In the genomic region with DNA sequence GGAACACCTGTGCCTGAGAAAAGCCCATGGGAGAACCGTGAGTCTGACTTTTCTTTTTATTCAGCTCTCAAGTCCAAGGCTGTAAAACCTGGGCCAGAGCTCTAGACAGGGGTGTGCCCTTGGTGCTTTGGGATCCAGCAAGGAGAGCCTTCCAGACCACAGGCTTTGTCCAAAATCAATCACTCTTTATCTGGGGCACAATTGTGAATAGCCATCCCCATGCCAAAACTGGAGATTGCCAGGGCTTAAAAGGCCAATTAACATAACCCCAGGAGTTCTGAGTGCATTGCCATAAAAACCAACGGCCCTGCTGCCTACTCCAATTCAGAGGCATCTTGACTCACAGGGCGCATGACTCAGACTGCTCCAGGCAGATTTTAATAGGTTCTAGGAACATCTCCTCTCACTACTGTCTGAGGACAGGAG, we compare ENCODE assay signal across 10 cellular contexts.
DNase-seq lines count a peak whose midpoint lies in the region; ATAC-seq and TF ChIP-seq lines count a peak whose summit lies in the region.
"Had no signal": no experiment of that assay in that cellular context is flagged by ENCODE, and none has a peak within 500 bp of the region (broad histone marks: within the 10 kb centered on the region; RNA-seq: fewer than 3 reads in every experiment).

No MANE protein-coding gene starts in this region.

- CTCF ChIA-PET in PC-9 (lab: Charles Lee) = no interaction called here

- peaks cover 21% of the 10 kb centered on the region; the same call in 1 of the 2 replicates for H3F3A ChIP-seq in PC-9 (ENCODE audit: insufficient read depth, low read depth)

- no peaks in the 10 kb centered on the region for H4K20me1 ChIP-seq in PC-9 (ENCODE audit: insufficient read depth)

- H3K27ac ChIP-seq in right atrium auricular region (no peak overlapping the region), PC-9 (peak overlapping the region; percentile 75), thyroid gland (no peak overlapping the region)

- peak overlapping the region; percentile 60 for H3K4me2 ChIP-seq in PC-9

- WGBS in thyroid gland, 2 donors = 51 to 52% methylated on average over 3 of the region's 3 CpGs

- no peaks in the 10 kb centered on the region for H3K4me1 ChIP-seq in right atrium auricular region
- H3K4me1 ChIP-seq in PC-9 (replicated peaks; ENCODE audit: insufficient read depth) = peaks cover 24% of the 10 kb centered on the region
- peaks cover 16 to 17% of the 10 kb centered on the region in 2 donors for H3K4me1 ChIP-seq in thyroid gland

- H3K27me3 ChIP-seq in right atrium auricular region (no peaks in the 10 kb centered on the region), PC-9 (ENCODE audit: insufficient read depth, low read depth) (no peaks in the 10 kb centered on the region), thyroid gland (no peaks in the 10 kb centered on the region)

- H3K36me3 ChIP-seq in right atrium auricular region = no peaks in the 10 kb centered on the region
- no peaks in the 10 kb centered on the region for H3K36me3 ChIP-seq in PC-9 (ENCODE audit: low read depth)
- H3K36me3 ChIP-seq in thyroid gland = no peaks in the 10 kb centered on the region

- ATAC-seq in Right ventricle myocardium inferior = peak; percentile 33
- no peak for ATAC-seq in HG02588 (IDR thresholded peaks at IDR 0.05; ENCODE audit: unreplicated experiment)

- DNase-seq in Right ventricle myocardium inferior (ENCODE audit: missing footprints) = no peak
- DNase-seq in right atrium auricular region (ENCODE audit: low spot score) = no peak
- peak; percentile 51 to 90 for DNase-seq in PC-9
- DNase-seq in fibroblast of pulmonary artery (ENCODE audit: low read depth) = peak; percentile 32
- DNase-seq in thyroid gland = peak; percentile 15 to 17
- DNase-seq in activated CD4-positive, alpha-beta T cell treated with anti-CD3 and anti-CD28 coated beads, Interleukin-2, amount 50 U/mL, for 48 hours = no peak
- DNase-seq in cortex of kidney (lab: John Stamatoyannopoulos, UW) = no peak
- DNase-seq: activated naive CD8-positive, alpha-beta T cell treated with anti-CD3 and anti-CD28 coated beads for 36 hours; kidney had no signal

- H2AFZ ChIP-seq in PC-9 = no peak overlapping the region; the same call in 1 of the 2 replicates

- BruUV-seq in PC-9 (replicated peaks; lab: Mats Ljungman, UMichigan) = no TSS peak

- TF ChIP-seq CTCF in right atrium auricular region (IDR thresholded peaks at IDR 0.05) (no peak), PC-9 (conservative IDR thresholded peaks at IDR 0.05) (no peak), fibroblast of pulmonary artery (IDR thresholded peaks at IDR 0.05; ENCODE audit: low read length, missing control alignments) (no peak), thyroid gland (IDR thresholded peaks at IDR 0.05) (no peak)

- no peak for TF ChIP-seq POLR2A in thyroid gland (IDR thresholded peaks at IDR 0.05)

- no peaks in the 10 kb centered on the region for H3K9me2 ChIP-seq in PC-9 (ENCODE audit: insufficient read depth)

- H3K9me3 ChIP-seq in right atrium auricular region = no peaks in the 10 kb centered on the region
- H3K9me3 ChIP-seq in PC-9 (ENCODE audit: insufficient read depth, low read depth) = no peaks in the 10 kb centered on the region
- no peaks in the 10 kb centered on the region for H3K9me3 ChIP-seq in thyroid gland

- no peak overlapping the region for H3K4me3 ChIP-seq in right atrium auricular region
- H3K4me3 ChIP-seq in PC-9 = no peak overlapping the region
- H3K4me3 ChIP-seq in fibroblast of pulmonary artery (replicated peaks; ENCODE audit: low read depth, low read length) = no peak overlapping the region
- H3K4me3 ChIP-seq in thyroid gland (replicated peaks in 1 of 3) = no peak overlapping the region

- no peaks in the 10 kb centered on the region for H3K79me2 ChIP-seq in PC-9 (ENCODE audit: low read depth)

- POLR2A ChIA-PET in PC-9 (lab: Charles Lee; ENCODE audit: unreplicated experiment) = no interaction called here

- intact Hi-C loops in Right ventricle myocardium inferior (cut with DNase I) = no loop called here
- intact Hi-C loops in PC-9 (cut with micrococcal nuclease; ENCODE audit: unreplicated experiment) = loop anchor here (5.0 kb wide), 1 partner anchor 80 kb away; no protein-coding TSS in a partner anchor
- intact Hi-C loops in thyroid gland (cut with DNase I) = no loop called here

Comparison
In these comparisons a context has a peak if more than half of its experiments do, and no peak if none do; other contexts are left out.
1. DNase-seq: peak in PC-9 (2 of 2), fibroblast of pulmonary artery (single experiment) and thyroid gland (2 of 2); none in Right ventricle myocardium inferior (single experiment), right atrium auricular region (single experiment), activated CD4-positive, alpha-beta T cell treated with anti-CD3 and anti-CD28 coated beads, Interleukin-2, amount 50 U/mL, for 48 hours (0 of 2) and cortex of kidney (single experiment).